ENCODE assay signal across 17 cellular contexts in the genomic region with DNA sequence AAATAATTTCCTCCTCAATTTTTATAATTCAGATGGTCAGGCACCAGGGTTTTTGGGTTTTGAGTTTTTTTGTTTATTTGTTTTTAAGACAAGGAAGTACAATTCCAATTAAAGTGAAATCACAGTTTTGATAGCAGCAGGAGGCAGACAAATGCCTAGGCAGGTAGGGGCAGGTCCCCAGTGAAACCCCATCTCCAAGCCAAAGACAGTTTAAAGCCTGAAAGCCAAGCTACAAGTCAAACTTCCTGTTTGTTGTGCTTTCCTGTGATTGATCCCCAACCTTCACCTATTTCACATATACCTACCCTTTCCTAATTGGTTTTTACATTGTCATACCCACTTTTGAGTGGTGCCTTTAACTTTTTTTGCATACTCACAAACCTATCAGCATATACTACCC.
DNase-seq lines count a peak whose midpoint lies in the region; ATAC-seq and TF ChIP-seq lines count a peak whose summit lies in the region.
"Had no signal": no experiment of that assay in that cellular context is flagged by ENCODE, and none has a peak within 500 bp of the region (broad histone marks: within the 10 kb centered on the region; RNA-seq: fewer than 3 reads in every experiment).

No MANE protein-coding gene starts in this region.

- TF ChIP-seq CTCF in MCF 10A (IDR thresholded peaks at IDR 0.05; ENCODE audit: unreplicated experiment) (no peak), breast epithelium (IDR thresholded peaks at IDR 0.05) (no peak), hepatocyte (IDR thresholded peaks at IDR 0.05; ENCODE audit: poor library complexity) (no peak), gastrocnemius medialis (IDR thresholded peaks at IDR 0.05 in 4 of 5, conservative IDR thresholded peaks at IDR 0.05 in 1 of 5) (no peak), colonic mucosa (IDR thresholded peaks at IDR 0.05) (no peak), uterus (IDR thresholded peaks at IDR 0.05) (no peak)

- H3K27me3 ChIP-seq in breast epithelium (no peaks in the 10 kb centered on the region), esophagus (ENCODE audit: control insufficient read depth in 1 of 2, insufficient read depth in 2 of 2, low read length in 2 of 2) (no peaks in the 10 kb centered on the region), hepatocyte (no peaks in the 10 kb centered on the region), gastrocnemius medialis (no peaks in the 10 kb centered on the region), colonic mucosa (no peaks in the 10 kb centered on the region), uterus (no peaks in the 10 kb centered on the region)

- no peak overlapping the region for H3K4me2 ChIP-seq in hepatocyte
- H3K4me2 ChIP-seq: A549 had no signal

- H3K4me3 ChIP-seq in breast epithelium = no peak overlapping the region
- H3K4me3 ChIP-seq in esophagus (ENCODE audit: low read depth in 1 of 2, low read length in 2 of 2) = no peak overlapping the region
- no peak overlapping the region for H3K4me3 ChIP-seq in hepatocyte
- no peak overlapping the region for H3K4me3 ChIP-seq in gastrocnemius medialis
- H3K4me3 ChIP-seq in colonic mucosa = no peak overlapping the region
- H3K4me3 ChIP-seq in uterus = no peak overlapping the region
- H3K4me3 ChIP-seq: A549, GM23248 had no signal

- CTCF ChIA-PET in MCF 10A (lab: Yijun Ruan, JAX) = interaction anchor here (0.8 to 4.9 kb wide), 5 partner anchors 28 to 337 kb away, joined by 3 to 25 read pairs (median 8); no protein-coding TSS in a partner anchor

- no TSS peak for BruUV-seq in MCF 10A (replicated peaks; lab: Mats Ljungman, UMichigan)

- no peak overlapping the region for H3K4me3 Mint-ChIP-seq in MCF 10A (ENCODE audit: unreplicated experiment)
- H3K4me3 Mint-ChIP-seq: CD4-positive, alpha-beta T cell had no signal

- in situ Hi-C loops in gastrocnemius medialis (cut with MboI; ENCODE audit: low sequenced_read_pairs in 4 of 4) = no loop called here

- H3K9me2 ChIP-seq in hepatocyte (replicated peaks; ENCODE audit: insufficient read depth) = no peaks in the 10 kb centered on the region

- DNase-seq in MCF 10A (ENCODE audit: unreplicated experiment) (no peak), breast epithelium (ENCODE audit: low spot score in 2 of 2) (no peak), hepatocyte (ENCODE audit: low spot score) (no peak), gastrocnemius medialis (no peak), cerebellum (ENCODE audit: low spot score) (no peak), colonic mucosa (no peak), uterus (no peak)
- DNase-seq: AML-193; Caco-2; CD4-positive, alpha-beta T cell; GM23248; HCEC 1CT had no signal

- peaks cover 6% of the 10 kb centered on the region for H3K36me3 Mint-ChIP-seq in MCF 10A (ENCODE audit: insufficient read depth, unreplicated experiment)

- no peaks in the 10 kb centered on the region for H3K79me2 ChIP-seq in hepatocyte

- H3K27me3 Mint-ChIP-seq in MCF 10A (ENCODE audit: insufficient read depth, unreplicated experiment) = no peaks in the 10 kb centered on the region

- peak overlapping the region; percentile 57 for H3K27ac Mint-ChIP-seq in MCF 10A (ENCODE audit: low read depth, unreplicated experiment)
- H3K27ac Mint-ChIP-seq: CD4-positive, alpha-beta T cell had no signal

- H3K9ac ChIP-seq in colonic mucosa (ENCODE audit: low read depth in 2 of 2, low read length in 2 of 2) = no peak overlapping the region
- H3K9ac ChIP-seq: GM23248 had no signal

- peaks cover 8% of the 10 kb centered on the region for H3K9me3 Mint-ChIP-seq in MCF 10A (ENCODE audit: unreplicated experiment)
- H3K9me3 Mint-ChIP-seq: CD4-positive, alpha-beta T cell had no signal

- POLR2A ChIA-PET in MCF 10A (lab: Yijun Ruan, JAX) = interaction anchor here (0.6 to 1.3 kb wide), 3 partner anchors 10 to 302 kb away, joined by 3 read pairs; no protein-coding TSS in a partner anchor

- no peak overlapping the region for H2AFZ ChIP-seq in hepatocyte
- H2AFZ ChIP-seq: GM23248 had no signal

- H3K27ac ChIP-seq in breast epithelium (no peak overlapping the region), esophagus (ENCODE audit: low read depth in 2 of 2, low read length in 1 of 2) (peak overlapping the region; percentile 73 to 78), hepatocyte (peak overlapping the region; percentile 6), gastrocnemius medialis (no peak overlapping the region), colonic mucosa (no peak overlapping the region), uterus (no peak overlapping the region)
- H3K27ac ChIP-seq: 22Rv1, A549, C4-2B, GM23248, HL-60 had no signal

- no peaks in the 10 kb centered on the region for H3K4me1 ChIP-seq in breast epithelium
- H3K4me1 ChIP-seq in esophagus (ENCODE audit: control insufficient read depth in 2 of 2, insufficient read depth in 2 of 2, low read length in 1 of 2) = no peaks in the 10 kb centered on the region
- no peaks in the 10 kb centered on the region for H3K4me1 ChIP-seq in hepatocyte (ENCODE audit: insufficient read depth)
- no peaks in the 10 kb centered on the region for H3K4me1 ChIP-seq in gastrocnemius medialis
- no peaks in the 10 kb centered on the region for H3K4me1 ChIP-seq in colonic mucosa
- H3K4me1 ChIP-seq in uterus = no peaks in the 10 kb centered on the region
- H3K4me1 ChIP-seq: A549, Caco-2 had no signal

- peaks cover 0 to 8% of the 10 kb centered on the region in 2 donors for H3K9me3 ChIP-seq in breast epithelium
- H3K9me3 ChIP-seq in esophagus (ENCODE audit: control insufficient read depth in 2 of 2, insufficient read depth in 1 of 2, low read depth in 1 of 2, low read length in 1 of 2) = no peaks in the 10 kb centered on the region
- H3K9me3 ChIP-seq in hepatocyte (ENCODE audit: low read depth) = no peaks in the 10 kb centered on the region
- H3K9me3 ChIP-seq in gastrocnemius medialis = peaks cover 0 to 3% (median 0%) of the 10 kb centered on the region in 3 donors
- no peaks in the 10 kb centered on the region for H3K9me3 ChIP-seq in colonic mucosa
- no peaks in the 10 kb centered on the region for H3K9me3 ChIP-seq in uterus
- H3K9me3 ChIP-seq: A549, Caco-2 had no signal

- H3K36me3 ChIP-seq in breast epithelium (no peaks in the 10 kb centered on the region), esophagus (ENCODE audit: control insufficient read depth in 2 of 2, insufficient read depth in 2 of 2, low read length in 1 of 2) (no peaks in the 10 kb centered on the region), hepatocyte (replicated peaks; ENCODE audit: insufficient read depth, low read depth) (no peaks in the 10 kb centered on the region), gastrocnemius medialis (no peaks in the 10 kb centered on the region), colonic mucosa (no peaks in the 10 kb centered on the region), uterus (no peaks in the 10 kb centered on the region)

- TF ChIP-seq POLR2A in breast epithelium (IDR thresholded peaks at IDR 0.05) (no peak), gastrocnemius medialis (IDR thresholded peaks at IDR 0.05) (no peak), uterus (IDR thresholded peaks at IDR 0.05) (no peak)

- intact Hi-C loops in MCF 10A (cut with micrococcal nuclease) (no loop called here), breast epithelium (cut with DNase I; ENCODE audit: low total_unique reads) (no loop called here), gastrocnemius medialis (cut with DNase I; ENCODE audit: low total_unique reads) (no loop called here), colonic mucosa (cut with DNase I) (no loop called here), uterus (cut with DNase I; ENCODE audit: low total_unique reads) (no loop called here)

- ATAC-seq in gastrocnemius medialis = no peak
- ATAC-seq: A549 had no signal

- no peaks in the 10 kb centered on the region for H4K20me1 ChIP-seq in hepatocyte (ENCODE audit: insufficient read depth, poor library complexity, severe bottlenecking)

- peaks cover 11% of the 10 kb centered on the region for H3K4me1 Mint-ChIP-seq in MCF 10A (ENCODE audit: insufficient read depth, unreplicated experiment)

Comparison
In these comparisons a context has a peak if more than half of its experiments do, and no peak if none do; other contexts are left out.
1. H3K27ac ChIP-seq: peak in esophagus (2 of 2) and hepatocyte (single experiment); none in breast epithelium (0 of 2), gastrocnemius medialis (0 of 4), colonic mucosa (single experiment) and uterus (0 of 2).